Comparison of ENCODE assay signal across 8 cellular contexts in the genomic region with DNA sequence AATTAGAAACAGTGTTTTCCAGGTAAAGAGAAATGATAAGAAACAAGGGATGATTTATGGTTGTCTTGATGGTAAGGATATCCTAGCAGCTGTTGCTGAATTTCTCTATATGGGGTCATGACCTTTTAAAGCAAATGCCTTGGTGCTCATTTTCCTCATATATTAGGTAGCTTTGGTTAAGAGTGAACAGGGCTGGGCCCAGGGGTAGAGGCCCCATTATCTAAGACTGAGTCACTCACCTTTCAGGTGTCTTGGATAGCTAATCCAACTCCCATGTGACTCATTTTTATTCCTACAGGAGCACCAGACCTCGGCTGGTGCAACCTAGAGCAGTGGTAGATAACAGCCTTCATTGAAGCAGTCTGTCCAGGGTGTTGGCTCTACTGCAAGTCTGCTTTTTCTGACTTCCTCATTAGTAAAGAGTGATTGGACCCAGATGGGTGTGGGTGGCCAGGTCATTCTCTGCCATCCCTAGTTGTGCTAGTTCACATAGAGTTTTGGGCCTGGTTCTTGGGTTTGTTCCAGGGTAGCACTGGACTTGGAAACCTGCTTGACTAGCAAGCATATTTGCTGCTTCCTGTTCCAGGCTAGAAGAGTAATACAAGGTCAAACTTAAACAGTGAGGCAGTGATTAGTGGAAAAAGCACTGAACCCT. TPM values are rescaled to one million over a fixed set of nuclear protein-coding genes. Genes with fewer than 3 reads are reported as not detected.
DNase-seq lines count a peak whose midpoint lies in the region; ATAC-seq, FAIRE-seq and TF ChIP-seq lines count a peak whose summit lies in the region.

No MANE protein-coding gene starts in this region.

- H3K9me3 ChIP-seq in HUES6 (ENCODE audit: control insufficient read depth, insufficient read depth, low read depth, low read length) (no peaks in the 10 kb centered on the region), adipocyte (ENCODE audit: control insufficient read depth, low read length) (no peaks in the 10 kb centered on the region), kidney (ENCODE audit: control insufficient read depth in 1 of 2, low read length in 2 of 2) (no peaks in the 10 kb centered on the region)

- TF ChIP-seq CTCF in AG10803 (conservative IDR thresholded peaks at IDR 0.05; ENCODE audit: low read length) (no peak), kidney (IDR thresholded peaks at IDR 0.05; ENCODE audit: borderline replicate concordance, extremely low read depth, insufficient read depth) (no peak)

- 0 out of 2 replicates have a peak overlapping the region, but pooled peaks have one; percentile 4 for H3K27ac ChIP-seq in HUES6 (ENCODE audit: low read depth, low read length)
- peak overlapping the region; percentile 13 to 84 for H3K27ac ChIP-seq in kidney (ENCODE audit: low read depth in 2 of 2, low read length in 2 of 2)

- H3K4me3 ChIP-seq in AG10803 (ENCODE audit: low read length) (no peak overlapping the region), HUES6 (ENCODE audit: low read depth, low read length) (no peak overlapping the region), adipocyte (ENCODE audit: low read length) (no peak overlapping the region), kidney (ENCODE audit: low read length in 2 of 2) (no peak overlapping the region)

- H3K27me3 ChIP-seq in HUES6 (ENCODE audit: control insufficient read depth, insufficient read depth, low read length) (no peaks in the 10 kb centered on the region), adipocyte (replicated peaks; ENCODE audit: control insufficient read depth, insufficient read depth, low read length) (no peaks in the 10 kb centered on the region)

- intact Hi-C loops in kidney (cut with DNase I) = loop anchor here (5.0 kb wide), 1 partner anchor 42 kb away; no protein-coding TSS in a partner anchor

- DNase-seq in AG10803 (ENCODE audit: low read depth) (peak; percentile 91), adipocyte (ENCODE audit: low read depth) (peak; percentile 58), kidney (peak; percentile 86), superior temporal gyrus (ENCODE audit: extremely low spot score) (peak; percentile 7), occipital lobe (lab: John Stamatoyannopoulos, UW) (no peak), DMS114 treated with DMSO at 0.1 percent for 48 hours (lab: John Stamatoyannopoulos, UW; ENCODE audit: unreplicated experiment) (no peak)

- H3K36me3 ChIP-seq in HUES6 (ENCODE audit: control insufficient read depth, insufficient read depth, low read length) (peaks cover 75% of the 10 kb centered on the region), adipocyte (ENCODE audit: control insufficient read depth, insufficient read depth, low read length, severe bottlenecking) (peaks cover 50% of the 10 kb centered on the region), kidney (ENCODE audit: control insufficient read depth in 1 of 2, insufficient read depth in 2 of 2, low read length in 2 of 2) (peaks cover 33 to 48% of the 10 kb centered on the region in 2 donors)

- H3K9ac ChIP-seq in HUES6 (ENCODE audit: low read length) = no peak overlapping the region
- no peak overlapping the region for H3K9ac ChIP-seq in adipocyte (ENCODE audit: low read length)
- no peak overlapping the region for H3K9ac ChIP-seq in kidney (ENCODE audit: low read length in 2 of 2)

- H3K4me1 ChIP-seq in HUES6 (ENCODE audit: control insufficient read depth, insufficient read depth, low read length) (peaks cover 11% of the 10 kb centered on the region), adipocyte (ENCODE audit: control insufficient read depth, insufficient read depth, low read length) (peaks cover 11% of the 10 kb centered on the region), kidney (ENCODE audit: control insufficient read depth in 1 of 2, insufficient read depth in 1 of 2, low read depth in 1 of 2, low read length in 2 of 2) (peaks cover 27 to 32% of the 10 kb centered on the region in 2 donors)

- FAIRE-seq in kidney (lab: Jason Lieb, UNC) = peak; percentile 39

- ATAC-seq in GM21381 (IDR thresholded peaks at IDR 0.05; ENCODE audit: unreplicated experiment) = no peak

RNA-seq across cellular contexts. Expression of a gene that starts 37.4 kb away (rescaled TPM):
- total RNA-seq in kidney (272 TPM), occipital lobe (122 TPM)
- polyA plus RNA-seq in kidney (ENCODE audit: insufficient read depth, low read depth, low replicate concordance) = 52.7 TPM

RNA-seq across cellular contexts. Expression of a gene that starts 47.4 kb away (rescaled TPM):
- total RNA-seq in kidney = not detected
- not detected for polyA plus RNA-seq in kidney (ENCODE audit: insufficient read depth, low read depth, low replicate concordance)
- not detected for total RNA-seq in occipital lobe

RNA-seq across cellular contexts. Expression of a gene that starts 57.7 kb away (rescaled TPM):
- total RNA-seq in kidney (115 TPM), occipital lobe (48.5 TPM)
- 159 TPM for polyA plus RNA-seq in kidney (ENCODE audit: insufficient read depth, low read depth, low replicate concordance)

Comparison
In these comparisons a context has a peak if more than half of its experiments do, and no peak if none do; other contexts are left out.
1. DNase-seq: peak in AG10803 (single experiment), adipocyte (single experiment), kidney (single experiment) and superior temporal gyrus (single experiment); none in occipital lobe (single experiment) and DMS114 treated with DMSO at 0.1 percent for 48 hours (single experiment).